ENCODE assay signal across 8 cellular contexts in the genomic region with DNA sequence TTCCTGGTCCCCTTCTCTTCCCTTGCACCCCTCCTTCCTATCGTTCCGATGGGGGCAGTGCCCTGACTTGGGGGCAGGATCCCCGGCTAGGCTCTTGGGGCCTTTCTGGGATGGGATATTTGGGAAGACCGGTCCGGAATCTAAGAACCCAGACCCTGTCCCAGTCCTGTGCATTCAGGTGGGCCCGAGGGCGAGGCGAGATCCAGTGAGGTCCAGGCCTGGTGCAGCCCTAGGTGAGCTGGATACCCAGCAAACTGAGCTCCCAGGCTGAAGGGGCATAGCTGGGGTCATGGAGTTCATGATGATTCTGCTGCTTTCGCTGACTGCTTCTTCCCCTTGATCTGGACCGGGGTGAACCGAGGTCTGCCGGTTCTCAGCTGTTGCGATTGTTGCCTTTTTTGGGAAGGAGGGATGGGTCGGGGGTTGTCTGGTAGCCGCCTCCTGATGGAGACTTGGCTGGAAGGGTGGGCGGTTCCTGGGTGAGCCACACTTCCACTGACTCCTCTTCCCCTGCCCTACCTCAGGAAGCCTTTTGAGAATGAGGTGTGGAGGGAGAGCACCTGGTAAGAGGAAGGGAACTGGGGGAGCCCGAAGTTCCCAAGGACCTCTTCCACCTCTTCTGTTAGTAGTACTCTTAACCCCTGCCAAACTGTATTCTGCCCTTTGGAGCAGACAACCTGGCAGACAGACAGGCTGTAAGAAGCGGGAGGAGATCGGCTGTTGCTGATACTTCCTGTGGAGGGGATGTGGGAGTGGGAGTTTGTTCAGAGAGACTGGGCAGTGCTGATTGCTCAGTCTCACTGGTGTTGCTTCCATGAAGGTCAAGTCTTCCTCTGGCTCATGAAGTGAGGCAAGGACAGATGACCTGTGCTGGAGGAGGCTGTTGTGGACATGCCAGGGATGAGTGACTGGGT. TPM values are rescaled to one million over a fixed set of nuclear protein-coding genes. Genes with fewer than 3 reads are reported as not detected.
DNase-seq lines count a peak whose midpoint lies in the region; ATAC-seq and TF ChIP-seq lines count a peak whose summit lies in the region.

No MANE protein-coding gene starts in this region.

- peaks cover 9% of the 10 kb centered on the region; the same call in 1 of the 2 replicates for H3K36me3 ChIP-seq in PC-3 (ENCODE audit: low read depth, low read length)

- CTCF ChIA-PET in PC-3 (lab: Charles Lee), result interaction anchor here (1.0 kb wide), 1 partner anchor 145 kb away, joined by 3 read pairs; the partner anchor contains the start of gene SH3GLB2

- H3K4me3 ChIP-seq in PC-3 (ENCODE audit: low read length) (peak overlapping the region; percentile 100), dorsolateral prefrontal cortex (peak overlapping the region; percentile 70 to 100 (median 96))

- H3K27ac ChIP-seq in PC-3 (ENCODE audit: low read length) (peak overlapping the region; percentile 34; the same call in 1 of the 2 replicates), dorsolateral prefrontal cortex (peak overlapping the region; percentile 58 to 100 (median 98))

- POLR2A ChIA-PET in PC-3 (lab: Charles Lee; ENCODE audit: unreplicated experiment), result no interaction called here

- BruUV-seq in PC-3 (replicated peaks; lab: Mats Ljungman, UMichigan), result TSS peak; percentile 37

- no peaks in the 10 kb centered on the region for H3K27me3 ChIP-seq in PC-3 (ENCODE audit: low read length)
- H3K27me3 ChIP-seq in dorsolateral prefrontal cortex, result no peaks in the 10 kb centered on the region

- intact Hi-C loops in PC-3 (cut with micrococcal nuclease), result loop anchor here (5.0 kb wide), 1 partner anchor 34 kb away; no protein-coding TSS in a partner anchor
- intact Hi-C loops in dorsolateral prefrontal cortex (cut with DNase I), result loop anchor here (1.0 to 5.0 kb wide), 4 partner anchors 9 to 112 kb away; partner anchors contain the start of genes DOLK (in 1 of the 2), NUP188 (in 1 of the 2) and ZER1 (in 1 of the 2)

- no peaks in the 10 kb centered on the region for H3F3A ChIP-seq in PC-3 (ENCODE audit: low read length, unreplicated experiment)

- peaks cover 11% of the 10 kb centered on the region for H4K20me1 ChIP-seq in PC-3 (ENCODE audit: low read length)

- DNase-seq in activated T-cell treated with anti-CD3 and anti-CD28 coated beads, Interleukin-2, amount 50 U/mL, for 4 hours, result no peak
- DNase-seq in activated T-cell treated with anti-CD3 and anti-CD28 coated beads for 4 hours (no peak), PC-3 (no peak), dorsolateral prefrontal cortex (no peak), myocyte (ENCODE audit: low read depth) (peak; percentile 88), amniotic stem cell (lab: John Stamatoyannopoulos, UW) (no peak), NCI-H2029 (lab: John Stamatoyannopoulos, UW) (no peak)

- peaks cover 24% of the 10 kb centered on the region for H3K4me1 ChIP-seq in PC-3 (ENCODE audit: insufficient read depth, low read length)

- H3K36me3 Mint-ChIP-seq in activated T-cell treated with anti-CD3 and anti-CD28 coated beads, Interleukin-2, amount 50 U/mL, for 4 hours (ENCODE audit: insufficient read depth), result peaks cover 11% of the 10 kb centered on the region

- H3K4me3 Mint-ChIP-seq in activated T-cell treated with anti-CD3 and anti-CD28 coated beads, Interleukin-2, amount 50 U/mL, for 4 hours, result peak overlapping the region; percentile 96

- H3K4me2 ChIP-seq in PC-3 (ENCODE audit: low read length), result peak overlapping the region; percentile 99

- peaks cover 55% of the 10 kb centered on the region for H3K4me1 Mint-ChIP-seq in activated T-cell treated with anti-CD3 and anti-CD28 coated beads, Interleukin-2, amount 50 U/mL, for 4 hours (ENCODE audit: low read depth)

- peak overlapping the region; percentile 92 for H3K9ac ChIP-seq in PC-3 (ENCODE audit: low read length)

- no peak overlapping the region for H2AFZ ChIP-seq in PC-3 (ENCODE audit: low read length)

- H3K27me3 Mint-ChIP-seq in activated T-cell treated with anti-CD3 and anti-CD28 coated beads, Interleukin-2, amount 50 U/mL, for 4 hours (ENCODE audit: low read depth), result no peaks in the 10 kb centered on the region

- H3K9me3 Mint-ChIP-seq in activated T-cell treated with anti-CD3 and anti-CD28 coated beads, Interleukin-2, amount 50 U/mL, for 4 hours, result no peaks in the 10 kb centered on the region

- no peaks in the 10 kb centered on the region for H3K9me3 ChIP-seq in PC-3 (ENCODE audit: low read length)

- no peaks in the 10 kb centered on the region for H3K9me2 ChIP-seq in PC-3 (replicated peaks; ENCODE audit: low read length)

- no peak for ATAC-seq in activated T-cell treated with anti-CD3 and anti-CD28 coated beads, Interleukin-2, amount 50 U/mL, for 4 hours
- ATAC-seq in PC-3 (no peak), HG03159 (IDR thresholded peaks at IDR 0.05; ENCODE audit: unreplicated experiment) (no peak)

- peaks cover 75% of the 10 kb centered on the region for H3K79me2 ChIP-seq in PC-3 (ENCODE audit: low read length)

- TF ChIP-seq CTCF in PC-3 (conservative IDR thresholded peaks at IDR 0.05; ENCODE audit: low read depth, low read length) (no peak), dorsolateral prefrontal cortex (IDR thresholded peaks at IDR 0.05 in 54 of 56, conservative IDR thresholded peaks at IDR 0.05 in 2 of 56; ENCODE audit: low read depth in 1 of 56, partially characterized antibody in 56 of 56) (no peak)

RNA-seq across cellular contexts. Expression of gene LRRC8A, which starts 1.0 kb away (rescaled TPM):
- total RNA-seq in activated T-cell treated with anti-CD3 and anti-CD28 coated beads, Interleukin-2, amount 50 U/mL, for 4 hours, result 10 to 100 TPM; 22.6 to 24.0 (median 23.6) TPM
- total RNA-seq in PC-3 (2014; rRNA removed) (58.9 and 65.5 TPM in 2 replicates), dorsolateral prefrontal cortex (100 to 1,000 TPM in 48 of 120 experiments, 10 to 100 TPM in 72; 63.8 to 213 (median 95.1) TPM), myocyte (35.3 and 51.9 TPM in 2 replicates)
- 40.0 TPM for polyA plus RNA-seq in myocyte (2012)

RNA-seq across cellular contexts. Expression of gene KYAT1, which starts 1.2 kb away (rescaled TPM):
- total RNA-seq in activated T-cell treated with anti-CD3 and anti-CD28 coated beads, Interleukin-2, amount 50 U/mL, for 4 hours, result 1 to 10 TPM; 4.7 to 5.6 (median 4.8) TPM
- total RNA-seq in PC-3 (2014; rRNA removed) (7.4 and 12.9 TPM in 2 replicates), dorsolateral prefrontal cortex (10 to 100 TPM; 22.3 to 55.0 (median 36.5) TPM), myocyte (9.9 and 13.5 TPM in 2 replicates)
- 9.8 TPM for polyA plus RNA-seq in myocyte (2012)

RNA-seq across cellular contexts. Expression of gene PHYHD1, which starts 37.8 kb away (rescaled TPM):
- total RNA-seq in activated T-cell treated with anti-CD3 and anti-CD28 coated beads, Interleukin-2, amount 50 U/mL, for 4 hours, result under 1 TPM in 1 of 3 donors, not detected in 2; 0.20 TPM
- total RNA-seq in PC-3 (2014; rRNA removed) (1.6 TPM in 1 of 2 replicates, not detected in the other), dorsolateral prefrontal cortex (100 to 1,000 TPM in 1 of 120 experiments, 10 to 100 TPM in 118, 1 to 10 TPM in 1; 8.8 to 113 (median 34.2) TPM), myocyte (10.0 and 12.3 TPM in 2 replicates)
- polyA plus RNA-seq in myocyte (2012), result 15.8 TPM

RNA-seq across cellular contexts. Expression of gene SPOUT1, which starts 53.3 kb away (rescaled TPM):
- 100 to 1,000 TPM; 228 to 233 (median 233) TPM for total RNA-seq in activated T-cell treated with anti-CD3 and anti-CD28 coated beads, Interleukin-2, amount 50 U/mL, for 4 hours
- 27.2 and 30.5 TPM in 2 replicates for total RNA-seq in PC-3 (2014; rRNA removed)
- total RNA-seq in dorsolateral prefrontal cortex, result 10 to 100 TPM; 26.9 to 97.3 (median 42.1) TPM
- 14.0 and 19.3 TPM in 2 replicates for total RNA-seq in myocyte
- 23.9 TPM for polyA plus RNA-seq in myocyte (2012)
